In the genomic region with DNA sequence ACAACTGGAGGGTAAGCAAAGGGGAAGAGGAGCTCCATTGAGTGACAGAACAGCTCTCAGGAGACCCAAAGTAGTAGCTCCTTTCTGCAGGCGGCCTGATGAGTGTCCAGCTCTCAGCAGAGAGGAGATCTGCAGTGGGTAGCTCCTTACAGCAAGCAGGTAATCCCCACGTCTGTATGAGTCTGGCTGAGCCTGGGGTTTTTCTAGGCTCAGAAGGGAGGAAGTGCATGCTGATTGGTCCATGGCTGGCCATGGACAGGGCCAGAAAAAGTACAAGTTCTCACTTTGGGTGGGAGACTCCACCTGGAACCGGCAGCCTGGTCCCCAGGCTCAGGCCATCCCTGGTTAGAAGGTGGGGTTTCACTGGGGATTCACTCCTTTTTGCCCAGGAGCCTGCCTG, we compare ENCODE assay signal across 16 cellular contexts. TPM values are rescaled to one million over a fixed set of nuclear protein-coding genes. Genes with fewer than 3 reads are reported as not detected.
DNase-seq lines count a peak whose midpoint lies in the region; ATAC-seq, FAIRE-seq and TF ChIP-seq lines count a peak whose summit lies in the region.
"Had no signal": no experiment of that assay in that cellular context is flagged by ENCODE, and none has a peak within 500 bp of the region (broad histone marks: within the 10 kb centered on the region; RNA-seq: fewer than 3 reads in every experiment).

No MANE protein-coding gene starts in this region.

- H3K36me3 Mint-ChIP-seq in activated naive CD4-positive, alpha-beta T cell treated with anti-CD3 and anti-CD28 coated beads, Interleukin-2, amount 10 ng/mL, durations not matched to agents 7 days and 5 days, result no peaks in the 10 kb centered on the region
- peaks cover 5% of the 10 kb centered on the region for H3K36me3 Mint-ChIP-seq in CD8-positive, alpha-beta T cell

- no peaks in the 10 kb centered on the region for H3K27me3 Mint-ChIP-seq in activated naive CD4-positive, alpha-beta T cell treated with anti-CD3 and anti-CD28 coated beads, Interleukin-2, amount 10 ng/mL, durations not matched to agents 7 days and 5 days
- no peaks in the 10 kb centered on the region for H3K27me3 Mint-ChIP-seq in CD8-positive, alpha-beta T cell (ENCODE audit: low read depth)
- H3K27me3 Mint-ChIP-seq: CD8-positive, alpha-beta memory T cell had no signal

- in situ Hi-C loops in K562 (cut with MboI), result no loop called here

- no peaks in the 10 kb centered on the region for H3K27me3 ChIP-seq in K562 (ENCODE audit: control insufficient read depth in 2 of 2, insufficient read depth in 2 of 2, low read length in 2 of 2)
- H3K27me3 ChIP-seq in mesenchymal stem cell (ENCODE audit: control insufficient read depth in 1 of 2, insufficient read depth in 1 of 2, low read length in 2 of 2), result no peaks in the 10 kb centered on the region
- H3K27me3 ChIP-seq in vagina, result no peaks in the 10 kb centered on the region
- H3K27me3 ChIP-seq in CD8-positive, alpha-beta T cell (ENCODE audit: insufficient read depth, low read length), result no peaks in the 10 kb centered on the region

- H2BK120ac ChIP-seq in mesenchymal stem cell (ENCODE audit: low read depth, low read length), result no peak overlapping the region

- H3K4me1 ChIP-seq in K562 (replicated peaks in 1 of 2; ENCODE audit: control insufficient read depth in 2 of 2, insufficient read depth in 2 of 2, low read length in 2 of 2) (no peaks in the 10 kb centered on the region), mesenchymal stem cell (ENCODE audit: control insufficient read depth, insufficient read depth, low read depth, low read length) (peaks cover 4% of the 10 kb centered on the region), vagina (peaks cover 20% of the 10 kb centered on the region)
- H3K4me1 ChIP-seq in CD8-positive, alpha-beta T cell (ENCODE audit: insufficient read depth, low read length), result no peaks in the 10 kb centered on the region
- H3K4me1 ChIP-seq: Caco-2 had no signal

- H3K14ac ChIP-seq in mesenchymal stem cell (ENCODE audit: low read length in 2 of 2), result no peak overlapping the region

- POLR2A ChIA-PET in K562 (lab: Yijun Ruan, JAX), result interaction anchor here (0.7 to 1.1 kb wide), 2 partner anchors 18 to 93 kb away, joined by 3 read pairs; no protein-coding TSS in a partner anchor
- POLR2A ChIA-PET in CD8-positive, alpha-beta T cell (lab: Charles Lee), result no interaction called here

- intact Hi-C loops in K562 (cut with micrococcal nuclease), result no loop called here
- intact Hi-C loops in vagina (cut with DNase I), result no loop called here
- intact Hi-C loops in CD8-positive, alpha-beta T cell (cut with DNase I, micrococcal nuclease), result no loop called here

- ATAC-seq in K562, result peak; percentile 50; the same call in 2 of the 3 replicates
- ATAC-seq in CD8-positive, alpha-beta T cell, result no peak
- ATAC-seq in GM19455 (IDR thresholded peaks at IDR 0.05; ENCODE audit: unreplicated experiment), result no peak

- H3K4me2 ChIP-seq in K562 (ENCODE audit: insufficient read depth, low read length), result no peak overlapping the region
- H3K4me2 ChIP-seq in mesenchymal stem cell (ENCODE audit: low read length, poor library complexity, severe bottlenecking), result no peak overlapping the region

- no peak overlapping the region for H3K18ac ChIP-seq in mesenchymal stem cell (ENCODE audit: low read depth in 1 of 2, low read length in 2 of 2)

- TF ChIP-seq EP300 in K562 (IDR thresholded peaks at IDR 0.05; ENCODE audit: low read length), result no peak

- TF ChIP-seq CTCF in K562 (IDR thresholded peaks at IDR 0.05 in 2 of 3, conservative IDR thresholded peaks at IDR 0.05 in 1 of 3; ENCODE audit: insufficient read depth in 2 of 3, low read depth in 1 of 3, low read length in 3 of 3), result no peak
- no peak for TF ChIP-seq CTCF in vagina (IDR thresholded peaks at IDR 0.05)
- TF ChIP-seq CTCF in CD8-positive, alpha-beta T cell (IDR thresholded peaks at IDR 0.05), result no peak

- no peak overlapping the region for H3K4me3 ChIP-seq in K562
- no peak overlapping the region for H3K4me3 ChIP-seq in mesenchymal stem cell (ENCODE audit: insufficient read depth in 1 of 2, low read depth in 1 of 2, low read length in 2 of 2)
- H3K4me3 ChIP-seq in vagina, result no peak overlapping the region
- H3K4me3 ChIP-seq in CD8-positive, alpha-beta T cell (ENCODE audit: low read depth, low read length), result no peak overlapping the region
- H3K4me3 ChIP-seq: GM23248 had no signal

- CTCF ChIA-PET in activated naive CD4-positive, alpha-beta T cell treated with anti-CD3 and anti-CD28 coated beads, Interleukin-2, amount 10 ng/mL, durations not matched to agents 7 days and 5 days (lab: Charles Lee), result interaction anchor here (0.9 kb wide), 1 partner anchor 15 kb away, joined by 3 read pairs; no protein-coding TSS in a partner anchor
- CTCF ChIA-PET in K562 (lab: Yijun Ruan, JAX; ENCODE audit: low intra/inter-chr PET ratio), result no interaction called here
- CTCF ChIA-PET in CD8-positive, alpha-beta T cell (lab: Charles Lee), result interaction anchor here (2.6 kb wide), 1 partner anchor 16 kb away, joined by 6 read pairs; no protein-coding TSS in a partner anchor

- no peak overlapping the region for H2AK5ac ChIP-seq in mesenchymal stem cell (ENCODE audit: low read length, severe bottlenecking)

- H3K4me1 Mint-ChIP-seq in activated naive CD4-positive, alpha-beta T cell treated with anti-CD3 and anti-CD28 coated beads, Interleukin-2, amount 10 ng/mL, durations not matched to agents 7 days and 5 days, result no peaks in the 10 kb centered on the region
- H3K4me1 Mint-ChIP-seq in CD8-positive, alpha-beta T cell (ENCODE audit: low read depth), result no peaks in the 10 kb centered on the region
- H3K4me1 Mint-ChIP-seq: CD14-positive monocyte; CD8-positive, alpha-beta memory T cell had no signal

- no peaks in the 10 kb centered on the region for H3K9me1 ChIP-seq in K562 (ENCODE audit: control insufficient read depth, insufficient read depth, low read length)

- H2BK12ac ChIP-seq in mesenchymal stem cell (ENCODE audit: low read length in 2 of 2), result no peak overlapping the region

- no peak overlapping the region for H3K4ac ChIP-seq in mesenchymal stem cell (ENCODE audit: low read depth in 1 of 2, low read length in 2 of 2)

- no peaks in the 10 kb centered on the region for H3K79me1 ChIP-seq in mesenchymal stem cell (replicated peaks; ENCODE audit: low read length, poor library complexity, severe bottlenecking)

- BruUV-seq in K562 (replicated peaks; lab: Mats Ljungman, UMichigan), result no TSS peak

- H3K9ac ChIP-seq in K562 (ENCODE audit: insufficient read depth in 1 of 2, low read depth in 2 of 2, low read length in 2 of 2) (no peak overlapping the region), mesenchymal stem cell (ENCODE audit: low read length) (no peak overlapping the region)
- H3K9ac ChIP-seq: GM23248 had no signal

- no peaks in the 10 kb centered on the region for H3K9me3 Mint-ChIP-seq in activated naive CD4-positive, alpha-beta T cell treated with anti-CD3 and anti-CD28 coated beads, Interleukin-2, amount 10 ng/mL, durations not matched to agents 7 days and 5 days
- H3K9me3 Mint-ChIP-seq in CD8-positive, alpha-beta T cell, result no peaks in the 10 kb centered on the region
- H3K9me3 Mint-ChIP-seq: CD14-positive monocyte; CD8-positive, alpha-beta memory T cell had no signal

- peak; percentile 19 for DNase-seq in activated naive CD4-positive, alpha-beta T cell treated with anti-CD3 and anti-CD28 coated beads, Interleukin-2, amount 10 ng/mL, durations not matched to agents 7 days and 5 days
- no peak for DNase-seq in activated naive CD4-positive, alpha-beta T cell treated with Interleukin-2 at 50 U/mL for 16 hours
- DNase-seq in K562 (ENCODE audit: extremely low read depth in 1 of 4, low spot score in 3 of 4), result no peak
- no peak for DNase-seq in mesenchymal stem cell
- DNase-seq in vagina (ENCODE audit: extremely low spot score in 2 of 2), result peak in 1 of 2 donors; percentile 70
- no peak for DNase-seq in midbrain (lab: John Stamatoyannopoulos, UW)
- no peak for DNase-seq in CD8-positive, alpha-beta T cell
- DNase-seq: Caco-2, DND-41, GDM1, GM23248, HCEC 1CT had no signal

- no peak for TF ChIP-seq RAD21 in K562 (CRISPR knock-in tag; conservative IDR thresholded peaks at IDR 0.05 in 1 of 2, IDR thresholded peaks at IDR 0.05 in 1 of 2)

- H3K4me3 Mint-ChIP-seq in activated naive CD4-positive, alpha-beta T cell treated with anti-CD3 and anti-CD28 coated beads, Interleukin-2, amount 10 ng/mL, durations not matched to agents 7 days and 5 days, result no peak overlapping the region
- no peak overlapping the region for H3K4me3 Mint-ChIP-seq in CD8-positive, alpha-beta T cell
- H3K4me3 Mint-ChIP-seq: CD14-positive monocyte; CD8-positive, alpha-beta memory T cell had no signal

- H3K27ac ChIP-seq in K562 (ENCODE audit: extremely low read depth, low read depth, low read length) (no peak overlapping the region), mesenchymal stem cell (ENCODE audit: low read length, poor library complexity, severe bottlenecking) (no peak overlapping the region), vagina (peak overlapping the region; percentile 68)
- no peak overlapping the region for H3K27ac ChIP-seq in CD8-positive, alpha-beta T cell (ENCODE audit: low read depth, low read length)
- H3K27ac ChIP-seq: 22Rv1, GM23248 had no signal

- whole genome bisulfite sequencing in K562 (ENCODE audit: insufficient coverage, low coverage, missing lambda C conversion rate), result 6% methylated on average over 3 of the region's 3 CpGs
- WGBS in mesenchymal stem cell, result 79% methylated on average over 3 of the region's 3 CpGs

- no peaks in the 10 kb centered on the region for H3K36me3 ChIP-seq in K562 (ENCODE audit: control insufficient read depth, insufficient read depth, low read length)
- H3K36me3 ChIP-seq in mesenchymal stem cell (ENCODE audit: control insufficient read depth in 1 of 2, insufficient read depth in 2 of 2, low read depth in 1 of 2, low read length in 2 of 2), result peaks cover 14 to 16% of the 10 kb centered on the region in 2 experiments
- no peaks in the 10 kb centered on the region for H3K36me3 ChIP-seq in vagina
- no peaks in the 10 kb centered on the region for H3K36me3 ChIP-seq in CD8-positive, alpha-beta T cell (ENCODE audit: insufficient read depth, low read length)

- no peak overlapping the region for H2BK5ac ChIP-seq in mesenchymal stem cell (ENCODE audit: low read depth, low read length, poor library complexity, severe bottlenecking)

- TF ChIP-seq POLR2A in K562 (conservative IDR thresholded peaks at IDR 0.05) (no peak), vagina (IDR thresholded peaks at IDR 0.05) (no peak)

- H2AFZ ChIP-seq in K562 (ENCODE audit: low read depth, low read length) (no peak overlapping the region), mesenchymal stem cell (ENCODE audit: low read depth, low read length) (no peak overlapping the region)
- H2AFZ ChIP-seq: GM23248 had no signal

- H4K8ac ChIP-seq in mesenchymal stem cell (ENCODE audit: low read length), result peak overlapping the region; percentile 57

- no peaks in the 10 kb centered on the region for H3K9me3 ChIP-seq in K562 (replicated peaks; ENCODE audit: control insufficient read depth, insufficient read depth, low read depth, low read length)
- H3K9me3 ChIP-seq in mesenchymal stem cell (ENCODE audit: control insufficient read depth, low read length), result no peaks in the 10 kb centered on the region
- H3K9me3 ChIP-seq in vagina, result no peaks in the 10 kb centered on the region
- no peaks in the 10 kb centered on the region for H3K9me3 ChIP-seq in CD8-positive, alpha-beta T cell (ENCODE audit: low read length)
- H3K9me3 ChIP-seq: Caco-2 had no signal

- H4K20me1 ChIP-seq in K562 (replicated peaks; ENCODE audit: control insufficient read depth, insufficient read depth, low read length), result no peaks in the 10 kb centered on the region

- no peak overlapping the region for H3K23ac ChIP-seq in mesenchymal stem cell (ENCODE audit: low read length in 2 of 2)

- H3K79me2 ChIP-seq in K562 (ENCODE audit: control insufficient read depth, insufficient read depth, low read length), result no peaks in the 10 kb centered on the region

- FAIRE-seq in K562 (lab: Jason Lieb, UNC), result no peak

- H4K91ac ChIP-seq in mesenchymal stem cell (ENCODE audit: low read length), result no peak overlapping the region

- H3K27ac Mint-ChIP-seq in activated naive CD4-positive, alpha-beta T cell treated with anti-CD3 and anti-CD28 coated beads, Interleukin-2, amount 10 ng/mL, durations not matched to agents 7 days and 5 days, result no peak overlapping the region
- no peak overlapping the region for H3K27ac Mint-ChIP-seq in CD8-positive, alpha-beta T cell

- H2BK15ac ChIP-seq in mesenchymal stem cell (ENCODE audit: low read depth, poor library complexity, severe bottlenecking), result no peak overlapping the region

RNA-seq across cellular contexts. Expression of a gene that starts 50.9 kb away (rescaled TPM):
- 12.3 and 14.4 TPM in 2 replicates for total RNA-seq in K562 (2011; cell fraction: chromatin; rRNA removed; ENCODE audit: low replicate concordance)
- total RNA-seq in K562 (2011; cell fraction: nucleolus; rRNA removed), result 6.8 and 10.0 TPM in 2 replicates
- 7.6 and 9.6 TPM in 2 replicates for total RNA-seq in K562 (2011; cell fraction: nucleoplasm; rRNA removed)
- total RNA-seq in K562 (2014; rRNA removed) (4.4 and 5.5 TPM in 2 replicates), K562 (2014; rRNA removed; fragmentation: Illumina TruSeq; extraction: Trizol) (8.2 and 8.7 TPM in 2 replicates), K562 (2015; rRNA removed; fragmentation: Illumina TruSeq; extraction: Trizol) (6.6 and 7.9 TPM in 2 replicates), K562 (2021) (7.4 and 7.5 TPM in 2 replicates), vagina (11.8 TPM)
- polyA plus RNA-seq in K562 (2011; rRNA removed) (9.6 and 11.4 TPM in 2 replicates), K562 (2014; fragmentation: Illumina TruSeq; extraction: Trizol) (6.4 and 6.8 TPM in 2 replicates), K562 (2014; fragmentation: Nextera tagmentation; extraction: Ambion mirVana) (1 to 10 TPM; 3.6 to 5.7 TPM), K562 (2014; rRNA removed) (4.4 and 7.1 TPM in 2 replicates)
- 3.4 and 5.7 TPM in 2 replicates for polyA plus RNA-seq in K562 (2011; cell fraction: cytosol; rRNA removed)
- 13.9 and 14.4 TPM in 2 replicates for polyA plus RNA-seq in K562 (2011; cell fraction: nucleus; rRNA removed)
- polyA plus RNA-seq in K562 (2012), result 4.3 and 4.9 TPM in 2 replicates
- polyA minus RNA-seq in K562 (2011; rRNA and poly(A)+ RNA removed), result 18.6 and 21.9 TPM in 2 replicates
- 3.1 and 4.6 TPM in 2 replicates for polyA minus RNA-seq in K562 (2011; cell fraction: cytosol; rRNA and poly(A)+ RNA removed)
- 15.6 and 19.8 TPM in 2 replicates for polyA minus RNA-seq in K562 (2011; cell fraction: nucleus; rRNA and poly(A)+ RNA removed)
- 3.4 TPM for polyA plus RNA-seq in mesenchymal stem cell (2013, experiment 1 of 2)
- polyA plus RNA-seq in mesenchymal stem cell (2013, experiment 2 of 2), result 3.4 TPM
- 1 to 10 TPM; 3.3 to 3.7 TPM for total RNA-seq in CD8-positive, alpha-beta T cell
